Comparison of ENCODE assay signal across 27 cellular contexts in the genomic region with DNA sequence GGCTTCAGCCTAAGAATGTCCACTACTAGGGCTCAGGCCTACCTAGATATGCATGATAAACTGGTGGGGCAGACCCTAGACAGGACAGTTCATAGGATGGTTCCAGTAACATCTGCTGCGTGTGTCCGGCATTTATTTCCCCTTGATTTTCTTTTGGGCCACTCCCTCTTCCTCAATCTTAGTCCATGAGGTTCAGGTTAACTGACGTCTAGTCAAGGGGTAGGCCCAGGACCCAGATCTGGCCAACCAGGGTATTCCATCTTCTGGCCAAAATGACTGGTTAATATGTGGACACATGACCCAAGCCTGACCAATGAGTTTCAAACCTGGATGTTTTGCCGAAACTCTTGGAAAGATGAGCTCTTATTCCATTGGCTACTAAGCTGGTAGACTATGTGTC. TPM values are rescaled to one million over a fixed set of nuclear protein-coding genes. Genes with fewer than 3 reads are reported as not detected.
"Had no signal": no experiment of that assay in that cellular context is flagged by ENCODE, and none has a peak within 500 bp of the region (broad histone marks: within the 10 kb centered on the region; RNA-seq: fewer than 3 reads in every experiment).

No MANE protein-coding gene starts in this region.

- H3K27ac Mint-ChIP-seq: activated naive CD8-positive, alpha-beta T cell treated with anti-CD3 and anti-CD28 coated beads, Interleukin-2, amount 50 U/mL, for 24 hours; T-helper 1 cell treated with Interleukin-12 subunit alpha and Interleukin-12 subunit beta and Interleukin-4 antibody, amounts not matched to agents 30 μg/mL and 1 μg/mL, for 36 hours; WTC11 had no signal

- ATAC-seq: activated naive CD8-positive, alpha-beta T cell treated with anti-CD3 and anti-CD28 coated beads, Interleukin-2, amount 50 U/mL, for 24 hours; body of pancreas; Panc1; Right ventricle myocardium inferior had no signal

- H3K27me3 ChIP-seq: ascending aorta, body of pancreas, MG63 had no signal

- H3K9me3 Mint-ChIP-seq: activated naive CD4-positive, alpha-beta T cell treated with anti-CD3 and anti-CD28 coated beads, Interleukin-2, amount 50 U/mL, for 24 hours; activated naive CD8-positive, alpha-beta T cell treated with anti-CD3 and anti-CD28 coated beads, Interleukin-2, amount 50 U/mL, for 24 hours; T-helper 1 cell treated with Interleukin-12 subunit alpha and Interleukin-12 subunit beta and Interleukin-4 antibody, amounts not matched to agents 30 μg/mL and 1 μg/mL, for 36 hours; WTC11 had no signal

- H3K36me3 Mint-ChIP-seq: activated naive CD4-positive, alpha-beta T cell treated with anti-CD3 and anti-CD28 coated beads, Interleukin-2, amount 50 U/mL, for 24 hours; WTC11 had no signal

- H3K4me3 Mint-ChIP-seq: activated naive CD4-positive, alpha-beta T cell treated with anti-CD3 and anti-CD28 coated beads, Interleukin-2, amount 50 U/mL, for 24 hours; activated naive CD8-positive, alpha-beta T cell treated with anti-CD3 and anti-CD28 coated beads, Interleukin-2, amount 50 U/mL, for 24 hours; T-helper 1 cell treated with Interleukin-12 subunit alpha and Interleukin-12 subunit beta and Interleukin-4 antibody, amounts not matched to agents 30 μg/mL and 1 μg/mL, for 36 hours; WTC11 had no signal

- DNase-seq: activated CD4-positive, alpha-beta T cell treated with anti-CD3 and anti-CD28 coated beads for 48 hours; activated CD4-positive, alpha-beta T cell treated with anti-CD3 and anti-CD28 coated beads, Interleukin-2, amount 50 U/mL, for 4 hours; activated CD4-positive, CD25-positive, alpha-beta regulatory T cell treated with anti-CD3 and anti-CD28 coated beads, Interleukin-2, amount 50 U/mL, for 72 hours; activated CD8-positive, alpha-beta memory T cell treated with anti-CD3 and anti-CD28 coated beads for 24 hours; activated naive CD4-positive, alpha-beta T cell; activated naive CD8-positive, alpha-beta T cell treated with anti-CD3 and anti-CD28 coated beads, Interleukin-2, amount 50 U/mL, for 24 hours; activated T-cell treated with anti-CD3 and anti-CD28 coated beads, Interleukin-2, amount 50 U/mL, for 1 hour; amniotic stem cell; body of pancreas; MG63; MV-4-11; NCI-H1092 treated with DMSO at 0.1 percent for 48 hours; NCI-H1436; NCI-H1694 treated with DMSO at 0.1 percent for 48 hours; NCI-H2029 treated with DMSO at 0.1 percent for 48 hours; NCI-H345; NCI-H510A; NCI-H526 treated with DMSO at 0.1 percent for 48 hours; NK-92 treated with Interleukin-12 subunit alpha and Interleukin-12 subunit beta, amount 100 ng/mL, for 24 hours; OCI-M1; RPMI8226 had no signal

- H3K36me3 ChIP-seq: ascending aorta, MG63 had no signal

- H3K4me3 ChIP-seq: ascending aorta, body of pancreas, MG63 had no signal

- H3K27ac ChIP-seq: ascending aorta, body of pancreas had no signal

- H3K9me3 ChIP-seq: ascending aorta, body of pancreas, MG63 had no signal

RNA-seq across cellular contexts. Expression of gene TMEM247, which starts 15.2 kb away (rescaled TPM):
- total RNA-seq: ascending aorta, body of pancreas, Right ventricle myocardium inferior, WTC11 had no signal
